ENCODE assay signal across 19 cellular contexts in the genomic region with DNA sequence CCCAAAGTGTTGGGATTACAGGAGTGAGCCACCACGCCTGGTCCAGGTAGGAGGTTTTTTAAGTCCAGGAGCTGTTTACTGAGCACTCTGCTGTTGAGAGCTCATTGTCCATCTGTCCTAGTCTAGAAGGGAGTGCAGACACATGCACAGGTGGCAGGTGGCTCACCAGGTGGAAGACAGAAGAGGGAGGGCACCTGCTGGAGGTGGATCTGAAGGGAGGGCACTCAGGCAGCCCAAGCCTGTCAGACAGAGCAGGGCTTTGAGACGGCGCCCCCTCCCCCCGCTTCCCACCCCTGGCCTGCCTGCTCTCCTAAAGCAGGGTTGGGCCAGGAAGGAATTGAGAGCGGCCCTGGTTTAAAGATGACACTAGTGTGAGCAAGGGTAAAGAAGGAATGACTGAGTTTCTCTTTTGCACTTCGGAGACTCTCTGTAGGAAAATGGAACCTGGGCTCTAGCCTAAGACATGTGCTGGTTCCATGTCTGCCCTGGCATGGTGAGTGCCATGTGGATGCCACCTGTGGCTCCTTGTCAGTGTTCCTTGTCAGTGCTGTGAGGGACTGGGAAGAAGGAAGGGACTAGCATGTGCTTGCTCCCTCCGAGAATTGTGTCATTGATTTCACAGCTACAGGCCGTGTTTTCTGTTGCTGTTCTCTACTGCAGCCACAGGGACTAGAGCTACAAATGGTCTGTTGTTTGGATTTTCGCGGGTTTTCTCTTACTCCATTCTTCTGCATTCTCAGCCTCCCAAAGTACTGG.
DNase-seq lines count a peak whose midpoint lies in the region; ATAC-seq and TF ChIP-seq lines count a peak whose summit lies in the region.
"Had no signal": no experiment of that assay in that cellular context is flagged by ENCODE, and none has a peak within 500 bp of the region (broad histone marks: within the 10 kb centered on the region; RNA-seq: fewer than 3 reads in every experiment).

No MANE protein-coding gene starts in this region.

- H3K36me3 ChIP-seq in DND-41 (ENCODE audit: insufficient read depth, low read length) = peaks cover 83% of the 10 kb centered on the region
- peaks cover 57% of the 10 kb centered on the region for H3K36me3 ChIP-seq in osteoblast (ENCODE audit: insufficient read depth, low read length)
- H3K36me3 ChIP-seq: ovary had no signal

- H3K9me3 ChIP-seq in DND-41 (ENCODE audit: insufficient read depth, low read length, severe bottlenecking) (no peaks in the 10 kb centered on the region), osteoblast (ENCODE audit: low read depth, low read length) (no peaks in the 10 kb centered on the region)
- H3K9me3 ChIP-seq: ovary, tibial artery had no signal

- H3K4me2 ChIP-seq in DND-41 (ENCODE audit: insufficient read depth, low read length) (no peak overlapping the region), osteoblast (ENCODE audit: insufficient read depth, low read length) (no peak overlapping the region)

- ATAC-seq in DND-41 (ENCODE audit: insufficient read depth, low read depth) = no peak
- ATAC-seq in naive thymus-derived CD8-positive, alpha-beta T cell = no peak

- peaks cover 12% of the 10 kb centered on the region; the same call in 1 of the 2 replicates for H4K20me1 ChIP-seq in DND-41 (ENCODE audit: insufficient read depth, low read length)
- peaks cover 9% of the 10 kb centered on the region for H4K20me1 ChIP-seq in osteoblast (ENCODE audit: insufficient read depth, low read length)

- intact Hi-C loops in activated CD4-positive, alpha-beta memory T cell treated with anti-CD3 and anti-CD28 coated beads for 36 hours (cut with micrococcal nuclease) = no loop called here

- H3K27ac ChIP-seq in DND-41 (ENCODE audit: low read length) = no peak overlapping the region
- no peak overlapping the region for H3K27ac ChIP-seq in osteoblast (ENCODE audit: low read depth, low read length)
- no peak overlapping the region for H3K27ac ChIP-seq in substantia nigra (ENCODE audit: low read depth, low read length, poor library complexity, severe bottlenecking)
- H3K27ac ChIP-seq: GM23248, ovary, skin epidermis, tibial artery had no signal

- H3K4me1 ChIP-seq in DND-41 (ENCODE audit: insufficient read depth, low read length) (no peaks in the 10 kb centered on the region), osteoblast (ENCODE audit: insufficient read depth, low read length) (no peaks in the 10 kb centered on the region)
- H3K4me1 ChIP-seq: tibial artery had no signal

- H3K9ac ChIP-seq in DND-41 (ENCODE audit: low read depth, low read length) = no peak overlapping the region
- H3K9ac ChIP-seq: GM23248 had no signal

- H3K79me2 ChIP-seq in DND-41 (ENCODE audit: insufficient read depth, low read length) (no peaks in the 10 kb centered on the region; the same call in none of the 2 replicates), osteoblast (ENCODE audit: insufficient read depth, low read length) (peaks cover 8% of the 10 kb centered on the region)

- H3K27me3 ChIP-seq in DND-41 (ENCODE audit: insufficient read depth, low read length, poor library complexity) = no peaks in the 10 kb centered on the region
- H3K27me3 ChIP-seq in osteoblast (ENCODE audit: insufficient read depth, low read length) = no peaks in the 10 kb centered on the region
- H3K27me3 ChIP-seq: ovary, tibial artery had no signal

- H3K27me3 Mint-ChIP-seq in activated CD4-positive, alpha-beta memory T cell treated with anti-CD3 and anti-CD28 coated beads for 36 hours = no peaks in the 10 kb centered on the region
- no peaks in the 10 kb centered on the region for H3K27me3 Mint-ChIP-seq in naive thymus-derived CD8-positive, alpha-beta T cell
- H3K27me3 Mint-ChIP-seq: IgD-negative memory B cell had no signal

- TF ChIP-seq CTCF in DND-41 (IDR thresholded peaks at IDR 0.05; ENCODE audit: borderline replicate concordance, extremely low read depth, low read length, poor library complexity, severe bottlenecking) (no peak), osteoblast (IDR thresholded peaks at IDR 0.05; ENCODE audit: extremely low read depth, low read depth, low read length) (no peak)

- CTCF ChIA-PET in activated CD4-positive, alpha-beta memory T cell treated with anti-CD3 and anti-CD28 coated beads for 36 hours (lab: Charles Lee) = no interaction called here

- H2AFZ ChIP-seq in DND-41 (ENCODE audit: low read depth, low read length) (no peak overlapping the region), osteoblast (ENCODE audit: low read length) (no peak overlapping the region)
- H2AFZ ChIP-seq: GM23248 had no signal

- H3K4me3 Mint-ChIP-seq in activated CD4-positive, alpha-beta memory T cell treated with anti-CD3 and anti-CD28 coated beads for 36 hours = no peak overlapping the region
- no peak overlapping the region for H3K4me3 Mint-ChIP-seq in naive thymus-derived CD8-positive, alpha-beta T cell
- H3K4me3 Mint-ChIP-seq: activated naive CD4-positive, alpha-beta T cell treated with anti-CD3 and anti-CD28 coated beads for 36 hours; IgD-negative memory B cell had no signal

- H3K4me3 ChIP-seq in DND-41 (ENCODE audit: low read depth in 1 of 2, low read length in 2 of 2) (no peak overlapping the region), osteoblast (ENCODE audit: insufficient read depth, low read length) (no peak overlapping the region)
- H3K4me3 ChIP-seq: GM23248, ovary, skin epidermis, tibial artery had no signal

- DNase-seq in DND-41 (peak; percentile 2), NCI-H146 treated with DMSO at 0.1 percent for 48 hours (lab: John Stamatoyannopoulos, UW; ENCODE audit: unreplicated experiment) (peak; percentile 17), osteoblast (ENCODE audit: insufficient read length, low spot score, missing footprints) (peak; percentile 74), substantia nigra (lab: John Stamatoyannopoulos, UW) (no peak), ecto neural progenitor cell (ENCODE audit: low spot score) (no peak)
- peak; percentile 4 for DNase-seq in activated CD4-positive, alpha-beta memory T cell treated with anti-CD3 and anti-CD28 coated beads for 36 hours
- DNase-seq in stimulated activated CD4-positive, alpha-beta T cell treated with anti-CD3 and anti-CD28 coated beads, Interleukin-2, amount 100 ng/mL, for 24 hours = no peak
- DNase-seq in naive thymus-derived CD8-positive, alpha-beta T cell = no peak
- DNase-seq: activated CD4-positive, CD25-positive, alpha-beta regulatory T cell; activated naive CD4-positive, alpha-beta T cell treated with anti-CD3 and anti-CD28 coated beads for 36 hours; GF-D8; GM23248; kidney glomerular epithelial cell; SHP77 treated with DMSO at 0.1 percent for 48 hours; T-helper 2 cell had no signal

- peaks cover 13% of the 10 kb centered on the region for H3K4me1 Mint-ChIP-seq in activated CD4-positive, alpha-beta memory T cell treated with anti-CD3 and anti-CD28 coated beads for 36 hours (ENCODE audit: low read depth)
- H3K4me1 Mint-ChIP-seq in naive thymus-derived CD8-positive, alpha-beta T cell = peaks cover 13 to 24% (median 17%) of the 10 kb centered on the region in 4 donors

- POLR2A ChIA-PET in activated CD4-positive, alpha-beta memory T cell treated with anti-CD3 and anti-CD28 coated beads for 36 hours (lab: Charles Lee) = no interaction called here
- POLR2A ChIA-PET in naive thymus-derived CD8-positive, alpha-beta T cell (lab: Charles Lee) = no interaction called here

- H3K36me3 Mint-ChIP-seq in activated CD4-positive, alpha-beta memory T cell treated with anti-CD3 and anti-CD28 coated beads for 36 hours = peaks cover 22% of the 10 kb centered on the region
- H3K36me3 Mint-ChIP-seq in naive thymus-derived CD8-positive, alpha-beta T cell = peaks cover 0 to 87% (median 17%) of the 10 kb centered on the region in 3 donors

- H3K27ac Mint-ChIP-seq in activated CD4-positive, alpha-beta memory T cell treated with anti-CD3 and anti-CD28 coated beads for 36 hours = no peak overlapping the region
- peak overlapping the region in 1 of 10 donors; percentile 19 for H3K27ac Mint-ChIP-seq in naive thymus-derived CD8-positive, alpha-beta T cell
- H3K27ac Mint-ChIP-seq: activated naive CD4-positive, alpha-beta T cell treated with anti-CD3 and anti-CD28 coated beads for 36 hours; IgD-negative memory B cell had no signal

- no peaks in the 10 kb centered on the region for H3K9me3 Mint-ChIP-seq in activated CD4-positive, alpha-beta memory T cell treated with anti-CD3 and anti-CD28 coated beads for 36 hours
- H3K9me3 Mint-ChIP-seq in naive thymus-derived CD8-positive, alpha-beta T cell = no peaks in the 10 kb centered on the region
- H3K9me3 Mint-ChIP-seq: activated naive CD4-positive, alpha-beta T cell treated with anti-CD3 and anti-CD28 coated beads for 36 hours; IgD-negative memory B cell had no signal

Comparison
In these comparisons a context has a peak if more than half of its experiments do, and no peak if none do; other contexts are left out.
1. DNase-seq: peak in DND-41 (single experiment), NCI-H146 treated with DMSO at 0.1 percent for 48 hours (single experiment), activated CD4-positive, alpha-beta memory T cell treated with anti-CD3 and anti-CD28 coated beads for 36 hours (single experiment) and osteoblast (single experiment); none in stimulated activated CD4-positive, alpha-beta T cell treated with anti-CD3 and anti-CD28 coated beads, Interleukin-2, amount 100 ng/mL, for 24 hours (0 of 2), substantia nigra (0 of 49), ecto neural progenitor cell (single experiment) and naive thymus-derived CD8-positive, alpha-beta T cell (0 of 10).